ENCODE assay signal across 8 cellular contexts in the genomic region with DNA sequence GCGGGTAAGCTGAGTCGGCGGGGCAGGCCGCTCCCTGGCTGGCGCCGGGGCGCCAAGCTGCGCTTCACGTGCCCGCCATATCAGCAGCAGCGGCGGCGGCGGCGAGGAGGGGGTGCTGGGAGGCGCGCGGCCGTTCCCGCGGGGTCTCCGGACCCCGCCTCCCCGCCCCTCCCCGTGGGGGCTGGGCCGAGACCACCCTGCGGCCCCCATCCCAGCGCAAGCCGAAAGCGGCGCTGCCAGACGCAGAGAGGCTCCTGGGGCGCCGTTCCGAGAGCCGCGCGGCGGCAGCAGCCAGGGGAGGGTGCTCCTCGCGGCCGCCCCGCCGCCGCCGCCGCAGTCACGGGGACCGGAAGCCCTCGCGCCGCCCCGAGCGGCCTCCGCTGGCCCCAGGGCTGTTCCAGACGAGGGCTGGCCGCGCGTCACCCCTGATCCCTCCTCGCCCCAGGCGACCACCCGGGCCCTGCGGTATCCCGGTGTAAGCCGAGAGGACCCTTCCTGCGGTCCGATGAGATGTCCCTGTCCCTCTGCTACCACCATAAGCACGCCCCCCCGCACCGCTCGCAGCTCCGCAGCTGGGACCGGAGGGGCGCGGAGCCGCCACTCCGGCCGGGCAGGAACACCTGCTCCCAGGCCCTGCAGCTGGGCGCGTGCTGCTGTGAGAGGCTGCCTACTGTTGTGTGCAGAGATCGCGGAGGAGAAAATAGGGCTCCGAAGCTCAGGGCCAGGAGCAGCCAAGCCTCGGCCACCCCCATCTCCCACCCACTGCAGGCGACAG. TPM values are rescaled to one million over a fixed set of nuclear protein-coding genes. Genes with fewer than 3 reads are reported as not detected.
A peak's percentile ranks its signal among the peaks of the same experiment; 100 is the strongest.
DNase-seq lines count a peak whose midpoint lies in the region; ATAC-seq and TF ChIP-seq lines count a peak whose summit lies in the region.

No MANE protein-coding gene starts in this region.

- H3K4me3 ChIP-seq in Panc1 (ENCODE audit: low read depth in 2 of 2, low read length in 2 of 2) = peak overlapping the region; percentile 39 to 43
- H3K4me3 ChIP-seq in lung = peak overlapping the region; percentile 38
- H3K4me3 ChIP-seq in tibial nerve = peak overlapping the region; percentile 33 to 74 (median 52)

- peak overlapping the region; percentile 78 for H3K4me3 Mint-ChIP-seq in central memory CD8-positive, alpha-beta T cell

- TF ChIP-seq CTCF in Panc1 (IDR thresholded peaks at IDR 0.05) = no peak
- TF ChIP-seq CTCF in lung (IDR thresholded peaks at IDR 0.05; ENCODE audit: control extremely low read depth, extremely low read depth) = no peak
- TF ChIP-seq CTCF in tibial nerve (IDR thresholded peaks at IDR 0.05) = no peak

- TF ChIP-seq EP300 in tibial nerve (IDR thresholded peaks at IDR 0.05) = peak in 1 of 2 donors; percentile 16

- WGBS in lung, 2 donors = 2 to 7% methylated on average over 11 to 85 of the region's 85 CpGs
- WGBS in tibial nerve, 2 donors = 3% methylated on average over 21 of the region's 85 CpGs; no CpG with 5 or more reads in 1 of the 2 donors

- H3K4me1 ChIP-seq in Panc1 (ENCODE audit: control insufficient read depth, insufficient read depth, low read length) = peaks cover 21% of the 10 kb centered on the region
- H3K4me1 ChIP-seq in lung (ENCODE audit: control insufficient read depth in 2 of 2, insufficient read depth in 2 of 2, low read length in 2 of 2) = peaks cover 0 to 14% of the 10 kb centered on the region in 2 donors
- peaks cover 0 to 32% (median 10%) of the 10 kb centered on the region in 4 donors for H3K4me1 ChIP-seq in tibial nerve

- H3K27ac Mint-ChIP-seq in central memory CD8-positive, alpha-beta T cell (ENCODE audit: low read depth) = peak overlapping the region; percentile 76

- peak; percentile 39 for ATAC-seq in GM21529 (IDR thresholded peaks at IDR 0.05; ENCODE audit: unreplicated experiment)
- 0 out of 2 replicates have a peak, but pooled peaks have one; percentile 11 for ATAC-seq in Panc1
- peak; percentile 46 for ATAC-seq in central memory CD8-positive, alpha-beta T cell (replicated peaks; ENCODE audit: extremely low read depth, poor library complexity, severe bottlenecking)
- ATAC-seq in lung (ENCODE audit: insufficient read depth, low FRiP score) = no peak

- H3K27ac ChIP-seq in Panc1 (ENCODE audit: low read length) (peak overlapping the region; percentile 70), lung (ENCODE audit: low read depth in 1 of 2, low read length in 1 of 2) (peak overlapping the region; percentile 78 to 84), tibial nerve (peak overlapping the region; percentile 9 to 93 (median 72))

- H3K9me3 Mint-ChIP-seq in central memory CD8-positive, alpha-beta T cell = no peaks in the 10 kb centered on the region

- no peak for TF ChIP-seq POLR2A in tibial nerve (IDR thresholded peaks at IDR 0.05)

- in situ Hi-C loops in Panc1 (cut with HindIII; ENCODE audit: low pct_unique_long_range_greater_than_20kb, low sequenced_read_pairs) = no loop called here

- no peaks in the 10 kb centered on the region for H3K27me3 ChIP-seq in Panc1 (ENCODE audit: control insufficient read depth, insufficient read depth, low read length)
- H3K27me3 ChIP-seq in lung (ENCODE audit: control insufficient read depth, insufficient read depth) = peaks cover 16% of the 10 kb centered on the region
- peaks cover 0 to 67% of the 10 kb centered on the region in 2 donors for H3K27me3 ChIP-seq in tibial nerve

- H3K4me1 Mint-ChIP-seq in central memory CD8-positive, alpha-beta T cell = no peaks in the 10 kb centered on the region

- CTCF ChIA-PET in Panc1 (lab: Charles Lee) = no interaction called here

- H3K36me3 ChIP-seq in Panc1 (ENCODE audit: control insufficient read depth, insufficient read depth, low read length) (no peaks in the 10 kb centered on the region), lung (ENCODE audit: control insufficient read depth in 2 of 2, insufficient read depth in 2 of 2, low read length in 2 of 2) (no peaks in the 10 kb centered on the region), tibial nerve (no peaks in the 10 kb centered on the region)

- H3K36me3 Mint-ChIP-seq in central memory CD8-positive, alpha-beta T cell (ENCODE audit: insufficient read depth) = no peaks in the 10 kb centered on the region

- intact Hi-C loops in Panc1 (cut with micrococcal nuclease; ENCODE audit: unreplicated experiment) = loop anchor here (10.0 kb wide), 1 partner anchor 160 kb away; no protein-coding TSS in a partner anchor

- no TSS peak for BruUV-seq in Panc1 (replicated peaks; lab: Mats Ljungman, UMichigan)

- DNase-seq in DMS 273 (lab: John Stamatoyannopoulos, UW; ENCODE audit: unreplicated experiment) (peak; percentile 83), Panc1 (ENCODE audit: low read depth, low spot score) (no peak), lung (ENCODE audit: low spot score) (no peak), tibial nerve (ENCODE audit: low spot score in 2 of 2) (no peak), HCEC 1CT (no peak)
- no peak for DNase-seq in central memory CD8-positive, alpha-beta T cell (ENCODE audit: low spot score in 2 of 2)
- no peak for DNase-seq in central memory CD4-positive, alpha-beta T cell

- no peaks in the 10 kb centered on the region for H3K27me3 Mint-ChIP-seq in central memory CD8-positive, alpha-beta T cell

- no peaks in the 10 kb centered on the region for H3K9me3 ChIP-seq in Panc1 (ENCODE audit: control insufficient read depth, insufficient read depth, low read depth, low read length)
- H3K9me3 ChIP-seq in lung (ENCODE audit: control insufficient read depth in 2 of 2, insufficient read depth in 1 of 2, low read length in 1 of 2) = peaks cover 0 to 13% of the 10 kb centered on the region in 2 donors
- H3K9me3 ChIP-seq in tibial nerve = no peaks in the 10 kb centered on the region

- POLR2A ChIA-PET in Panc1 (lab: Charles Lee) = interaction anchor here (0.6 to 0.7 kb wide), 2 partner anchors 48 to 169 kb away, joined by 3 read pairs; no protein-coding TSS in a partner anchor

RNA-seq across cellular contexts. Expression of a gene that starts 7.4 kb away (rescaled TPM):
- 48.3 TPM for total RNA-seq in Panc1 (2021; ENCODE audit: unreplicated experiment)
- polyA plus RNA-seq in Panc1 (2012; ENCODE audit: insufficient read length) = 33.8 TPM
- total RNA-seq in lung = 10 to 100 TPM; 18.8 to 67.2 TPM
- polyA plus RNA-seq in lung = 10 to 100 TPM; 10.8 to 13.1 TPM
- total RNA-seq in tibial nerve = 10 to 100 TPM; 16.2 to 34.7 (median 23.7) TPM
